Comparison of ENCODE assay signal across 8 cellular contexts in genomic region chr14:35336171-35337073, GRCh38. TPM values are rescaled to one million over a fixed set of nuclear protein-coding genes. Genes with fewer than 3 reads are reported as not detected.
DNase-seq lines count a peak whose midpoint lies in the region; ATAC-seq and TF ChIP-seq lines count a peak whose summit lies in the region.

No MANE protein-coding gene starts in this region.

- H3K27ac Mint-ChIP-seq in endodermal cell = peak overlapping the region; percentile 90

- WGBS in endodermal cell (ENCODE audit: insufficient coverage in 1 of 2, insufficient read length in 1 of 2), 2 experiments = 78 to 80% methylated on average over 14 to 26 of the region's 26 CpGs

- H3K4me1 ChIP-seq in endodermal cell (ENCODE audit: control insufficient read depth, insufficient read depth, low read length) (peaks cover 18% of the 10 kb centered on the region), tibial artery (peaks cover 5 to 89% (median 47%) of the 10 kb centered on the region in 4 donors)

- intact Hi-C loops in tibial artery (cut with DNase I; ENCODE audit: low total_unique reads) = loop anchor here (2.0 to 10.0 kb wide), 2 partner anchors 68 to 292 kb away; partner anchors contain the start of genes FAM177A1 and NFKBIA

- DNase-seq in NCI-H2029 treated with DMSO at 0.1 percent for 48 hours (lab: John Stamatoyannopoulos, UW) = peak; percentile 98
- DNase-seq in endodermal cell = peak; percentile 88
- DNase-seq in medulla oblongata (ENCODE audit: extremely low spot score) = peak; percentile 57
- DNase-seq in tibial artery = peak; percentile 96 to 99
- DNase-seq in NCI-H2171 (lab: John Stamatoyannopoulos, UW) = no peak
- DNase-seq in NCI-H82 treated with DMSO at 0.1 percent for 48 hours (lab: John Stamatoyannopoulos, UW; ENCODE audit: unreplicated experiment) = no peak

- peaks cover 39% of the 10 kb centered on the region for H3K4me1 Mint-ChIP-seq in endodermal cell

- ATAC-seq in GM21423 (IDR thresholded peaks at IDR 0.05; ENCODE audit: unreplicated experiment) = no peak

- H3K4me3 Mint-ChIP-seq in endodermal cell = no peak overlapping the region

- no peak for TF ChIP-seq CTCF in 22Rv1 (IDR thresholded peaks at IDR 0.05)
- TF ChIP-seq CTCF in endodermal cell (conservative IDR thresholded peaks at IDR 0.05) = no peak
- TF ChIP-seq CTCF in tibial artery (IDR thresholded peaks at IDR 0.05) = no peak

- H3K27me3 ChIP-seq in endodermal cell (ENCODE audit: control insufficient read depth, insufficient read depth, low read length, poor library complexity, severe bottlenecking) (no peaks in the 10 kb centered on the region), tibial artery (no peaks in the 10 kb centered on the region)

- H3K9me3 ChIP-seq in endodermal cell (ENCODE audit: control insufficient read depth, low read length) (no peaks in the 10 kb centered on the region), tibial artery (no peaks in the 10 kb centered on the region)

- H3K36me3 Mint-ChIP-seq in endodermal cell (ENCODE audit: low read depth) = no peaks in the 10 kb centered on the region

- H3K4me3 ChIP-seq in endodermal cell (ENCODE audit: low read length) = no peak overlapping the region
- peak overlapping the region; percentile 0 to 15 for H3K4me3 ChIP-seq in tibial artery

- H3K36me3 ChIP-seq in endodermal cell (ENCODE audit: control insufficient read depth, insufficient read depth, low read length) = no peaks in the 10 kb centered on the region
- no peaks in the 10 kb centered on the region for H3K36me3 ChIP-seq in tibial artery

- no peak overlapping the region for H3K9ac ChIP-seq in endodermal cell (ENCODE audit: extremely low read depth, low read length, poor library complexity, severe bottlenecking)

- H3K9me3 Mint-ChIP-seq in endodermal cell = no peaks in the 10 kb centered on the region

- no peaks in the 10 kb centered on the region for H3K27me3 Mint-ChIP-seq in endodermal cell (ENCODE audit: insufficient read depth)

- H3K27ac ChIP-seq in 22Rv1 (peak overlapping the region; percentile 38), endodermal cell (ENCODE audit: low read depth, low read length) (peak overlapping the region; percentile 69), tibial artery (peak overlapping the region; percentile 83 to 98)

RNA-seq across cellular contexts. Expression of gene PSMA6, which starts 44.2 kb away (rescaled TPM):
- total RNA-seq in endodermal cell = 100 to 1,000 TPM; 263 to 277 TPM
- polyA plus RNA-seq in endodermal cell (2013, experiment 1 of 2) = 181 TPM
- polyA plus RNA-seq in endodermal cell (2013, experiment 2 of 2) = 184 TPM

Comparison
In these comparisons a context has a peak if more than half of its experiments do, and no peak if none do; other contexts are left out.
1. H3K27ac ChIP-seq: peak in every context shown above with its lines; median percentile 90 in tibial artery; 69 in endodermal cell; 38 in 22Rv1.
2. DNase-seq: peak in NCI-H2029 treated with DMSO at 0.1 percent for 48 hours (single experiment), endodermal cell (single experiment), medulla oblongata (single experiment) and tibial artery (2 of 2); none in NCI-H2171 (single experiment) and NCI-H82 treated with DMSO at 0.1 percent for 48 hours (single experiment).